In genomic region chr17:61498595-61498994, GRCh38 we compare ENCODE assay signal across 40 cellular contexts. TPM values are rescaled to one million over a fixed set of nuclear protein-coding genes. Genes with fewer than 3 reads are reported as not detected.
"Had no signal": no experiment of that assay in that cellular context is flagged by ENCODE, and none has a peak within 500 bp of the region (broad histone marks: within the 10 kb centered on the region; RNA-seq: fewer than 3 reads in every experiment).

No MANE protein-coding gene starts in this region.

- H3K4me3 Mint-ChIP-seq: activated CD4-positive, alpha-beta memory T cell treated with anti-CD3 and anti-CD28 coated beads, Interleukin-2, amount 10 ng/mL, durations not matched to agents 7 days and 5 days; activated CD4-positive, alpha-beta T cell treated with anti-CD3 and anti-CD28 coated beads for 36 hours; activated CD4-positive, alpha-beta T cell treated with anti-CD3 and anti-CD28 coated beads, Interleukin-2, amount 10 ng/mL, durations not matched to agents 7 days and 5 days; activated CD8-positive, alpha-beta memory T cell treated with anti-CD3 and anti-CD28 coated beads, Interleukin-2, amount 10 ng/mL, durations not matched to agents 7 days and 5 days; activated CD8-positive, alpha-beta T cell treated with anti-CD3 and anti-CD28 coated beads, Interleukin-2, amount 10 ng/mL, durations not matched to agents 7 days and 5 days; activated naive CD4-positive, alpha-beta T cell treated with anti-CD3 and anti-CD28 coated beads for 36 hours; activated naive CD8-positive, alpha-beta T cell treated with anti-CD3 and anti-CD28 coated beads for 36 hours; activated T-cell treated with anti-CD3 and anti-CD28 coated beads, Interleukin-2, amount 50 U/mL, for 24 hours; brain; central memory CD8-positive, alpha-beta T cell; T-helper 1 cell treated with Interleukin-12 subunit alpha and Interleukin-12 subunit beta and Interleukin-4 antibody, amounts not matched to agents 30 μg/mL and 1 μg/mL, for 36 hours; T-helper 2 cell treated with Interferon-gamma antibody and Interleukin-4, amounts not matched to agents 5 μg/mL and 100 μg/mL, for 36 hours; WTC11 had no signal

- H3K36me3 ChIP-seq: adrenal gland, ascending aorta, cardiac muscle cell, WERI-Rb-1 had no signal

- ATAC-seq: activated CD4-positive, alpha-beta T cell treated with anti-CD3 and anti-CD28 coated beads for 36 hours; activated CD4-positive, CD25-positive, alpha-beta regulatory T cell treated with anti-CD3 and anti-CD28 coated beads, Interleukin-2, amount 50 U/mL, for 24 hours; activated CD8-positive, alpha-beta memory T cell treated with anti-CD3 and anti-CD28 coated beads, Interleukin-2, amount 10 ng/mL, durations not matched to agents 7 days and 5 days; activated CD8-positive, alpha-beta T cell treated with anti-CD3 and anti-CD28 coated beads, Interleukin-2, amount 10 ng/mL, durations not matched to agents 7 days and 5 days; activated naive CD4-positive, alpha-beta T cell treated with anti-CD3 and anti-CD28 coated beads, Interleukin-2, amount 50 U/mL, for 72 hours; WTC11 had no signal

- H3K27me3 ChIP-seq: ascending aorta, cardiac muscle cell had no signal

- H3K4me1 Mint-ChIP-seq: activated CD4-positive, alpha-beta T cell treated with anti-CD3 and anti-CD28 coated beads for 36 hours had no signal

- H3K4me3 ChIP-seq: adrenal gland, ascending aorta, cardiac muscle cell had no signal

- H3K9me3 Mint-ChIP-seq: activated CD4-positive, alpha-beta memory T cell treated with anti-CD3 and anti-CD28 coated beads, Interleukin-2, amount 10 ng/mL, durations not matched to agents 7 days and 5 days; activated CD4-positive, alpha-beta T cell treated with anti-CD3 and anti-CD28 coated beads, Interleukin-2, amount 10 ng/mL, durations not matched to agents 7 days and 5 days; activated naive CD4-positive, alpha-beta T cell treated with anti-CD3 and anti-CD28 coated beads for 36 hours; activated naive CD4-positive, alpha-beta T cell treated with anti-CD3 and anti-CD28 coated beads, Interleukin-2, amount 50 U/mL, for 72 hours; activated T-cell treated with anti-CD3 and anti-CD28 coated beads, Interleukin-2, amount 50 U/mL, for 24 hours; activated T-helper 2 cell treated with anti-CD3 and anti-CD28 coated beads, Interferon-gamma antibody, Interleukin-2, Interleukin-4, amounts not matched to agents 10 μg/mL and 5 μg/mL and 100 μg/mL, durations not matched to agents 14 hours and 24 hours and 36 hours; central memory CD8-positive, alpha-beta T cell; T-helper 1 cell treated with Interleukin-12 subunit alpha and Interleukin-12 subunit beta and Interleukin-4 antibody, amounts not matched to agents 30 μg/mL and 1 μg/mL, for 36 hours; T-helper 2 cell treated with Interferon-gamma antibody and Interleukin-4, amounts not matched to agents 5 μg/mL and 100 μg/mL, for 36 hours; WTC11 had no signal

- DNase-seq: activated CD4-positive, alpha-beta memory T cell treated with anti-CD3 and anti-CD28 coated beads, Interleukin-2, amount 10 ng/mL, durations not matched to agents 7 days and 5 days; activated CD4-positive, alpha-beta T cell treated with anti-CD3 and anti-CD28 coated beads for 1 hour; activated CD4-positive, alpha-beta T cell treated with anti-CD3 and anti-CD28 coated beads for 36 hours; activated CD4-positive, alpha-beta T cell treated with anti-CD3 and anti-CD28 coated beads for 48 hours; activated CD4-positive, alpha-beta T cell treated with anti-CD3 and anti-CD28 coated beads, Interleukin-2, amount 10 ng/mL, durations not matched to agents 7 days and 5 days; activated CD4-positive, alpha-beta T cell treated with anti-CD3 and anti-CD28 coated beads, Interleukin-2, amount 50 U/mL, for 48 hours; activated CD4-positive, CD25-positive, alpha-beta regulatory T cell; activated CD8-positive, alpha-beta memory T cell treated with anti-CD3 and anti-CD28 coated beads for 24 hours; activated CD8-positive, alpha-beta memory T cell treated with anti-CD3 and anti-CD28 coated beads, Interleukin-2, amount 10 ng/mL, durations not matched to agents 7 days and 5 days; activated CD8-positive, alpha-beta memory T cell treated with anti-CD3 and anti-CD28 coated beads, Interleukin-2, amount 50 U/mL, for 48 hours; activated CD8-positive, alpha-beta T cell treated with anti-CD3 and anti-CD28 coated beads, Interleukin-2, amount 10 ng/mL, durations not matched to agents 7 days and 5 days; activated effector memory CD4-positive, alpha-beta T cell treated with Interleukin-2 at 50 U/mL for 16 hours; activated gamma-delta T cell; activated naive CD4-positive, alpha-beta T cell; activated naive CD4-positive, alpha-beta T cell treated with anti-CD3 and anti-CD28 coated beads for 36 hours; activated naive CD4-positive, alpha-beta T cell treated with anti-CD3 and anti-CD28 coated beads, Interleukin-2, amount 50 U/mL, for 16 hours; activated naive CD8-positive, alpha-beta T cell treated with anti-CD3 and anti-CD28 coated beads for 36 hours; activated T-cell treated with anti-CD3 and anti-CD28 coated beads, Interleukin-2, amount 50 U/mL, for 24 hours; activated T-cell treated with anti-CD3 and anti-CD28 coated beads, Interleukin-2, amount 50 U/mL, for 48 hours; adrenal gland; amygdala; anterior cingulate cortex; caudate nucleus; cerebellar nuclear complex; T-helper 1 cell; T-helper 2 cell; T-helper 9 cell; WERI-Rb-1 had no signal

- H3K27ac ChIP-seq: adrenal gland, ascending aorta, cardiac muscle cell, WERI-Rb-1 had no signal

- H3K4me1 ChIP-seq: ascending aorta had no signal

- H3K36me3 Mint-ChIP-seq: activated CD8-positive, alpha-beta memory T cell treated with anti-CD3 and anti-CD28 coated beads, Interleukin-2, amount 10 ng/mL, durations not matched to agents 7 days and 5 days; activated naive CD4-positive, alpha-beta T cell treated with anti-CD3 and anti-CD28 coated beads, Interleukin-2, amount 50 U/mL, for 72 hours; activated naive CD8-positive, alpha-beta T cell treated with anti-CD3 and anti-CD28 coated beads for 36 hours; brain; WTC11 had no signal

- H3K27ac Mint-ChIP-seq: activated CD4-positive, alpha-beta memory T cell treated with anti-CD3 and anti-CD28 coated beads, Interleukin-2, amount 10 ng/mL, durations not matched to agents 7 days and 5 days; activated CD4-positive, alpha-beta T cell treated with anti-CD3 and anti-CD28 coated beads for 36 hours; activated CD4-positive, alpha-beta T cell treated with anti-CD3 and anti-CD28 coated beads, Interleukin-2, amount 10 ng/mL, durations not matched to agents 7 days and 5 days; activated CD8-positive, alpha-beta memory T cell treated with anti-CD3 and anti-CD28 coated beads, Interleukin-2, amount 10 ng/mL, durations not matched to agents 7 days and 5 days; activated CD8-positive, alpha-beta T cell treated with anti-CD3 and anti-CD28 coated beads, Interleukin-2, amount 10 ng/mL, durations not matched to agents 7 days and 5 days; activated naive CD4-positive, alpha-beta T cell treated with anti-CD3 and anti-CD28 coated beads for 36 hours; activated naive CD4-positive, alpha-beta T cell treated with anti-CD3 and anti-CD28 coated beads, Interleukin-2, amount 50 U/mL, for 72 hours; activated naive CD8-positive, alpha-beta T cell treated with anti-CD3 and anti-CD28 coated beads for 36 hours; activated T-cell treated with anti-CD3 and anti-CD28 coated beads, Interleukin-2, amount 50 U/mL, for 24 hours; activated T-helper 2 cell treated with anti-CD3 and anti-CD28 coated beads, Interferon-gamma antibody, Interleukin-2, Interleukin-4, amounts not matched to agents 10 μg/mL and 5 μg/mL and 100 μg/mL, durations not matched to agents 14 hours and 24 hours and 36 hours; T-helper 1 cell treated with Interleukin-12 subunit alpha and Interleukin-12 subunit beta and Interleukin-4 antibody, amounts not matched to agents 30 μg/mL and 1 μg/mL, for 36 hours; T-helper 2 cell treated with Interferon-gamma antibody and Interleukin-4, amounts not matched to agents 5 μg/mL and 100 μg/mL, for 36 hours; WTC11 had no signal

- H3K9me3 ChIP-seq: adrenal gland, ascending aorta had no signal

RNA-seq across cellular contexts. Expression of gene TBX4, which starts 46.4 kb away (rescaled TPM):
- total RNA-seq: activated CD4-positive, alpha-beta memory T cell treated with anti-CD3 and anti-CD28 coated beads, Interleukin-2, amount 10 ng/mL, durations not matched to agents 7 days and 5 days; activated CD4-positive, alpha-beta T cell treated with anti-CD3 and anti-CD28 coated beads for 36 hours; activated CD4-positive, alpha-beta T cell treated with anti-CD3 and anti-CD28 coated beads, Interleukin-2, amount 10 ng/mL, durations not matched to agents 7 days and 5 days; activated CD8-positive, alpha-beta memory T cell treated with anti-CD3 and anti-CD28 coated beads, Interleukin-2, amount 10 ng/mL, durations not matched to agents 7 days and 5 days; activated CD8-positive, alpha-beta T cell treated with anti-CD3 and anti-CD28 coated beads, Interleukin-2, amount 10 ng/mL, durations not matched to agents 7 days and 5 days; activated naive CD4-positive, alpha-beta T cell treated with anti-CD3 and anti-CD28 coated beads for 36 hours; activated naive CD4-positive, alpha-beta T cell treated with anti-CD3 and anti-CD28 coated beads, Interleukin-2, amount 50 U/mL, for 72 hours; activated naive CD8-positive, alpha-beta T cell treated with anti-CD3 and anti-CD28 coated beads for 36 hours; activated T-helper 2 cell treated with anti-CD3 and anti-CD28 coated beads, Interferon-gamma antibody, Interleukin-2, Interleukin-4, amounts not matched to agents 10 μg/mL and 5 μg/mL and 100 μg/mL, durations not matched to agents 14 hours and 24 hours and 36 hours; ascending aorta; bronchial epithelial cell; chondrocyte; WTC11 had no signal
